ENCODE assay signal across 1 cellular context in the genomic region with DNA sequence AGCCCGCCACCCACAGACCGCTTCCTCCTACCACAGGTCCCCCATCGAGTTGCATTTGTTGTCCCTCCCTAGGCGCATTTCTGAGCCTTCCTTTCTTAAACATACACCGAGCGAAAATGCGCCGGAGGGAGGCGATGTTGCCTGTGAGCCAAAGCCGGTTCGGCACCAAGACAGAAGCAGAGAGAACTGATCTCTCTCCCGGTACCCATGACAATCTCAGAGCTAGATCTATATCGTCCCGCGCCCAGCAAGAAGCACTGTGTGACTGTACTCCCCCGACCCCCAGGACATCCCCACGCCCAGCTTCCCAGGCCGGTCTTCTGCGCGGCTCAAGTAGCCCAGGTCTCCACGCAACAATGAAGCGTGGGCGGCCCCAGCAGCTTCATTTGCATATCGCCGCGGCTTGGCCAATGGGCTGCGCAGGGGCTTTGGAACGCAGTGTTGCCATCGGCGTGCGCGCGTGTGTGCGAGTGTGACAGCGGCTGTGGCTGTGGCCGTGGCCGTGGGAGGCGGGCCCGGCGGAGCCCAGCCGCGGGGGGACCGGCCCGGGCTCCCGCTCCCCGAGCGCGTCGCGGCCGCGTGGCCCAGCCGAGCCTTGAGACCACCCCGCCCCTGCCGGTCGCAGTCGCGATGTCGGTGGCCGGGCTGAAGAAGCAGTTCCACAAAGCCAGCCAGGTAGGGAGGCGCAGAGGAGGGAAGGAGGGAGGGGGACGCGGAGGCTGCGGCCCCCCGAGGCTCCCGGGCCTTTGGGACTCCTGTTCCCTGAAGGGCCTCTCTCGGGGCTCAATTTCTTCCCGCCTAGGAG.
TF ChIP-seq lines count a peak whose summit lies in the region.

SH3GL3 (plus strand) TSS at position 438 of the 805 bp plus-strand sequence; CDS start at position 631, 193 bp downstream.

TF ChIP-seq in HEK293, 187 proteins besides CTCF, POLR2A, EP300 and RAD21 (continued from another document):
- TF ChIP-seq ZNF837 (tag by site-specific recombination; IDR thresholded peaks at IDR 0.05) (no peak), ZNF629 (tag by site-specific recombination; IDR thresholded peaks at IDR 0.05) (peak; percentile 25; the same call in 1 of the 2 replicates), GLIS2 (tag by site-specific recombination; IDR thresholded peaks at IDR 0.05) (peak; percentile 25; the same call in 1 of the 2 replicates), MEIS1 (CRISPR knock-in tag; IDR thresholded peaks at IDR 0.05; ENCODE audit: borderline replicate concordance) (no peak), ZNF10 (tag by site-specific recombination; IDR thresholded peaks at IDR 0.05) (no peak), SP7 (tag by site-specific recombination; IDR thresholded peaks at IDR 0.05) (peak; percentile 50), OVOL3 (tag by site-specific recombination; IDR thresholded peaks at IDR 0.05) (no peak), ZNF621 (tag by site-specific recombination; IDR thresholded peaks at IDR 0.05) (no peak), GFI1B (tag by site-specific recombination; IDR thresholded peaks at IDR 0.05) (no peak), ZNF404 (tag by site-specific recombination; IDR thresholded peaks at IDR 0.05) (no peak), ZNF341 (tag by site-specific recombination; IDR thresholded peaks at IDR 0.05; ENCODE audit: low read depth) (peak; percentile 47), ZIC2 (tag by site-specific recombination; IDR thresholded peaks at IDR 0.05) (peak; percentile 61; the same call in 1 of the 2 replicates), ZNF311 (tag by site-specific recombination; IDR thresholded peaks at IDR 0.05; ENCODE audit: borderline replicate concordance) (no peak), ZNF169 (tag by site-specific recombination; IDR thresholded peaks at IDR 0.05) (no peak), ZNF23 (tag by site-specific recombination; IDR thresholded peaks at IDR 0.05; ENCODE audit: borderline replicate concordance) (no peak), ZNF626 (tag by site-specific recombination; IDR thresholded peaks at IDR 0.05) (no peak), PRDM10 (tag by site-specific recombination; IDR thresholded peaks at IDR 0.05) (peak; percentile 79), GLIS1 (tag by site-specific recombination; IDR thresholded peaks at IDR 0.05) (peak; percentile 69), ZEB2 (tag by site-specific recombination; IDR thresholded peaks at IDR 0.05) (peak; percentile 52), SP2 (tag by site-specific recombination; IDR thresholded peaks at IDR 0.05) (peak; percentile 51)
- TF ChIP-seq, protein P1, sequence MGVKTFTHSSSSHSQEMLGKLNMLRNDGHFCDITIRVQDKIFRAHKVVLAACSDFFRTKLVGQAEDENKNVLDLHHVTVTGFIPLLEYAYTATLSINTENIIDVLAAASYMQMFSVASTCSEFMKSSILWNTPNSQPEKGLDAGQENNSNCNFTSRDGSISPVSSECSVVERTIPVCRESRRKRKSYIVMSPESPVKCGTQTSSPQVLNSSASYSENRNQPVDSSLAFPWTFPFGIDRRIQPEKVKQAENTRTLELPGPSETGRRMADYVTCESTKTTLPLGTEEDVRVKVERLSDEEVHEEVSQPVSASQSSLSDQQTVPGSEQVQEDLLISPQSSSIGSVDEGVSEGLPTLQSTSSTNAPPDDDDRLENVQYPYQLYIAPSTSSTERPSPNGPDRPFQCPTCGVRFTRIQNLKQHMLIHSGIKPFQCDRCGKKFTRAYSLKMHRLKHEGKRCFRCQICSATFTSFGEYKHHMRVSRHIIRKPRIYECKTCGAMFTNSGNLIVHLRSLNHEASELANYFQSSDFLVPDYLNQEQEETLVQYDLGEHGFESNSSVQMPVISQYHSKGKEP (tag by site-specific recombination; IDR thresholded peaks at IDR 0.05) = peak; percentile 82
